Comparison of ENCODE assay signal across 22 cellular contexts in the genomic region with DNA sequence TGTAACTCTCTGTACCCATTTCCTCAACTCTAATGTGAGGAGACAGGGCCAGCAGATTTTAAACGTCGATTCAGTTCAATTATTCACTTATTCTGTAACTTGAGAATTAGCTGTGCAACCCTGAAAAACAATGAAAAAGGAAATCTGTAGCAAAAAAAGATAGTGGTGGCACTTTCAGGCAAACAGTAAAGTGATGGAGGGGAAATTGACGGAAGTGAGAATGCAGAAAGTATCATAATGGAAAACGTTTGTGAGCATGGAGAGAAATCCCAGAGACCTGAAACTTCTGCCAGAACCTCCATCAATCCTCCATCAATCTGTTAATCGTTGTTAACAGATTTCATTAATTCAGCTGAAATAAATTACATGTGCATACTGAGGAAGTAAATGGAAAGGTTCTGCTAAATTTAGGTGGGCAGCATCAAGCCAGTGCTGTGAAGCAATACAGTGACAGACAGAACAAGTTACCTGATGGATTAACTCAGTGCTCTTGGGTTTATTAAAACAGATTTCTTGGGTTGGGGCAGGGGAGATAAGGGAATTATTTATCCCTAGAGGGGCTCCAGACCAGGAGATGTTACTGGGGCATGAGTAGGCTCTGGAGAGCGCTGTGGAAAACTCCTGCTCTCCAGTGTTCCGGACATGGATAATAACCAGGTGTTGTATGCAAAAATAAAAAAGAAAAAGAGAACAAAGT. TPM values are rescaled to one million over a fixed set of nuclear protein-coding genes. Genes with fewer than 3 reads are reported as not detected.
DNase-seq lines count a peak whose midpoint lies in the region; ATAC-seq, FAIRE-seq and TF ChIP-seq lines count a peak whose summit lies in the region.
"Had no signal": no experiment of that assay in that cellular context is flagged by ENCODE, and none has a peak within 500 bp of the region (broad histone marks: within the 10 kb centered on the region; RNA-seq: fewer than 3 reads in every experiment).

No MANE protein-coding gene starts in this region.

- BruUV-seq in HepG2 (replicated peaks; lab: Mats Ljungman, UMichigan) = no TSS peak

- H3K9me3 ChIP-seq in HepG2 (ENCODE audit: low read length) (no peaks in the 10 kb centered on the region), right lobe of liver (no peaks in the 10 kb centered on the region), SK-N-SH (no peaks in the 10 kb centered on the region), gastrocnemius medialis (no peaks in the 10 kb centered on the region)
- H3K9me3 ChIP-seq: A549, BLaER1 had no signal

- POLR2A ChIA-PET in HepG2 (lab: Yijun Ruan, JAX) (no interaction called here), SK-N-SH (lab: Yijun Ruan, JAX) (no interaction called here)

- H3K9ac ChIP-seq in HepG2 (ENCODE audit: insufficient read depth, low read depth, low read length) = no peak overlapping the region
- H3K9ac ChIP-seq in SK-N-SH = no peak overlapping the region
- H3K9ac ChIP-seq in mesendoderm (ENCODE audit: low read length) = no peak overlapping the region
- H3K9ac ChIP-seq: BLaER1 had no signal

- H3K79me2 ChIP-seq in HepG2 (ENCODE audit: insufficient read depth, low read length) (peaks cover 2% of the 10 kb centered on the region), SK-N-SH (ENCODE audit: insufficient read depth) (no peaks in the 10 kb centered on the region), mesendoderm (ENCODE audit: control insufficient read depth, insufficient read depth, low read length) (no peaks in the 10 kb centered on the region)

- in situ Hi-C loops in HepG2 (cut with HindIII; ENCODE audit: extremely low pct_ligation_motif_present, low pct_unique_long_range_greater_than_20kb) (no loop called here), gastrocnemius medialis (cut with MboI; ENCODE audit: low sequenced_read_pairs in 4 of 4) (loop anchor here in 1 of 4 donors (25.0 kb wide), 1 partner anchor 431 kb away; a partner anchor contains a TSS)

- TF ChIP-seq RAD21 in HepG2 (CRISPR knock-in tag; IDR thresholded peaks at IDR 0.05) = no peak
- TF ChIP-seq RAD21 in SK-N-SH (IDR thresholded peaks at IDR 0.05; ENCODE audit: low read length) = no peak

- H3K18ac ChIP-seq in mesendoderm (ENCODE audit: low read length) = no peak overlapping the region

- intact Hi-C loops in HepG2 (cut with micrococcal nuclease; ENCODE audit: unreplicated experiment) (no loop called here), right lobe of liver (cut with DNase I) (no loop called here), gastrocnemius medialis (cut with DNase I; ENCODE audit: low total_unique reads) (no loop called here)

- no peak overlapping the region for H2BK15ac ChIP-seq in mesendoderm (replicated peaks; ENCODE audit: low read depth)

- TF ChIP-seq EP300 in HepG2 (IDR thresholded peaks at IDR 0.05; ENCODE audit: low read depth in 2 of 2, low read length in 2 of 2) = no peak
- no peak for TF ChIP-seq EP300 in HepG2 (CRISPR knock-in tag; IDR thresholded peaks at IDR 0.05; ENCODE audit: borderline replicate concordance)
- peak in 1 of 2 experiments; percentile 76; a peak in 2 of 4 replicates for TF ChIP-seq EP300 in SK-N-SH (IDR thresholded peaks at IDR 0.05; ENCODE audit: borderline replicate concordance in 1 of 2, low read depth in 1 of 2, low read length in 1 of 2)

- no peaks in the 10 kb centered on the region for H3K79me1 ChIP-seq in mesendoderm (ENCODE audit: low read length)

- H3F3A ChIP-seq in SK-N-SH (replicated peaks; ENCODE audit: insufficient read depth) = peaks cover 3% of the 10 kb centered on the region

- H3K4ac ChIP-seq in mesendoderm (ENCODE audit: low read depth, low read length) = no peak overlapping the region

- peak; percentile 15 for FAIRE-seq in HepG2 (lab: Jason Lieb, UNC)
- FAIRE-seq: A549, GM12878, GM19239, HTR-8/SVneo had no signal

- CTCF ChIA-PET in HepG2 (lab: Yijun Ruan, JAX; ENCODE audit: low intra/inter-chr PET ratio, low total read pairs) (no interaction called here), SK-N-SH (lab: Yijun Ruan, JAX) (interaction anchor here (1.5 kb wide), 1 partner anchor 92 kb away, joined by 6 read pairs; no protein-coding TSS in a partner anchor)

- peaks cover 15 to 67% of the 10 kb centered on the region in 2 experiments for H3K36me3 ChIP-seq in HepG2 (replicated peaks in 1 of 2; ENCODE audit: control insufficient read depth in 1 of 2, insufficient read depth in 2 of 2, low read length in 2 of 2)
- no peaks in the 10 kb centered on the region for H3K36me3 ChIP-seq in right lobe of liver
- no peaks in the 10 kb centered on the region for H3K36me3 ChIP-seq in SK-N-SH (replicated peaks in 1 of 2; ENCODE audit: control insufficient read depth in 1 of 2, insufficient read depth in 2 of 2, low read length in 1 of 2)
- no peaks in the 10 kb centered on the region for H3K36me3 ChIP-seq in mesendoderm (ENCODE audit: control insufficient read depth, insufficient read depth, low read length)
- peaks cover 0 to 27% of the 10 kb centered on the region in 2 donors for H3K36me3 ChIP-seq in gastrocnemius medialis

- H3K4me2 ChIP-seq in HepG2 (ENCODE audit: low read depth, low read length) (no peak overlapping the region), SK-N-SH (no peak overlapping the region), mesendoderm (ENCODE audit: low read length) (no peak overlapping the region)
- H3K4me2 ChIP-seq: A549, BLaER1 had no signal

- TF ChIP-seq CTCF in HepG2 (CRISPR knock-in tag; IDR thresholded peaks at IDR 0.05) (no peak), right lobe of liver (IDR thresholded peaks at IDR 0.05) (no peak), SK-N-SH (IDR thresholded peaks at IDR 0.05) (no peak), gastrocnemius medialis (IDR thresholded peaks at IDR 0.05 in 4 of 5, conservative IDR thresholded peaks at IDR 0.05 in 1 of 5) (no peak)

- ATAC-seq in HepG2 = no peak
- no peak for ATAC-seq in right lobe of liver
- ATAC-seq in HG02610 (IDR thresholded peaks at IDR 0.05; ENCODE audit: unreplicated experiment) = no peak
- ATAC-seq in gastrocnemius medialis = no peak
- ATAC-seq: A549, GM12878 had no signal

- peak overlapping the region; percentile 86 for H4K8ac ChIP-seq in mesendoderm (ENCODE audit: low read depth, low read length)

- H3K4me3 ChIP-seq in HepG2 (replicated peaks in 1 of 3; ENCODE audit: insufficient read depth in 1 of 3, low read depth in 2 of 3, low read length in 3 of 3) (no peak overlapping the region), right lobe of liver (no peak overlapping the region), SK-N-SH (ENCODE audit: low read depth in 2 of 2, low read length in 1 of 2) (no peak overlapping the region), mesendoderm (ENCODE audit: low read length) (no peak overlapping the region), gastrocnemius medialis (no peak overlapping the region)
- H3K4me3 ChIP-seq: A549, BLaER1, GM12878 had no signal

- H4K20me1 ChIP-seq in HepG2 (ENCODE audit: insufficient read depth, low read length) (no peaks in the 10 kb centered on the region), SK-N-SH (ENCODE audit: insufficient read depth) (no peaks in the 10 kb centered on the region)
- H4K20me1 ChIP-seq: BLaER1 had no signal

- H3K27ac ChIP-seq in HepG2 (ENCODE audit: extremely low read length, insufficient read depth, low read length) (no peak overlapping the region), right lobe of liver (no peak overlapping the region), SK-N-SH (ENCODE audit: low read depth in 2 of 2, low read length in 1 of 2) (peak overlapping the region in 1 of 2 experiments; percentile 85; a peak in 2 of 4 replicates), mesendoderm (ENCODE audit: low read depth, low read length) (no peak overlapping the region), gastrocnemius medialis (no peak overlapping the region)
- H3K27ac ChIP-seq: 22Rv1, A549, BLaER1 had no signal

- DNase-seq in HepG2 (ENCODE audit: low spot score) = no peak
- DNase-seq in right lobe of liver = no peak
- peak; percentile 32 for DNase-seq in SK-N-SH
- DNase-seq in mesendoderm = no peak
- DNase-seq in amygdala (lab: John Stamatoyannopoulos, UW) = no peak
- DNase-seq in gastrocnemius medialis = no peak
- DNase-seq: AML-193; CD4-positive, alpha-beta memory T cell; DMS153; DMS79; HCEC 1CT; HFFc6; KBM-7 had no signal

- H2BK120ac ChIP-seq in mesendoderm (ENCODE audit: low read depth, low read length) = no peak overlapping the region

- H3K27me3 ChIP-seq in HepG2 (ENCODE audit: control insufficient read depth in 1 of 2, insufficient read depth in 2 of 2, low read length in 2 of 2) (no peaks in the 10 kb centered on the region), right lobe of liver (no peaks in the 10 kb centered on the region), SK-N-SH (ENCODE audit: insufficient read depth) (no peaks in the 10 kb centered on the region), mesendoderm (ENCODE audit: insufficient read depth, low read length, poor library complexity) (no peaks in the 10 kb centered on the region), gastrocnemius medialis (no peaks in the 10 kb centered on the region)
- H3K27me3 ChIP-seq: BLaER1 had no signal

- H3K9me2 ChIP-seq in SK-N-SH = no peaks in the 10 kb centered on the region

- H4K5ac ChIP-seq in mesendoderm (ENCODE audit: low read length) = no peak overlapping the region

- H2AFZ ChIP-seq in HepG2 (ENCODE audit: low read length) (no peak overlapping the region), SK-N-SH (ENCODE audit: low read depth) (no peak overlapping the region)

- H3K23ac ChIP-seq in mesendoderm (ENCODE audit: low read length) = no peak overlapping the region

- H3K4me1 ChIP-seq in HepG2 (ENCODE audit: insufficient read depth, low read length) (peaks cover 21% of the 10 kb centered on the region), right lobe of liver (no peaks in the 10 kb centered on the region), SK-N-SH (ENCODE audit: control insufficient read depth in 1 of 2, insufficient read depth in 2 of 2, low read depth in 1 of 2, low read length in 1 of 2) (peaks cover 0 to 20% of the 10 kb centered on the region in 2 experiments; a peak in 2 of 4 replicates), mesendoderm (ENCODE audit: control insufficient read depth, low read depth, low read length) (no peaks in the 10 kb centered on the region), gastrocnemius medialis (no peaks in the 10 kb centered on the region)
- H3K4me1 ChIP-seq: A549, BLaER1 had no signal

- H2AK5ac ChIP-seq in mesendoderm (ENCODE audit: low read length) = no peak overlapping the region

- WGBS in HepG2 (ENCODE audit: low lambda C conversion rate) = 95% methylated on average over 7 of the region's 7 CpGs
- WGBS in right lobe of liver (ENCODE audit: insufficient coverage, low coverage, low lambda C conversion rate, missing lambda C conversion rate) = 83% methylated on average over 7 of the region's 7 CpGs
- 38% methylated on average over 7 of the region's 7 CpGs for WGBS in SK-N-SH (ENCODE audit: low lambda C conversion rate)
- WGBS in mesendoderm (ENCODE audit: extremely low coverage, insufficient coverage, low lambda C conversion rate) = no CpG with 5 or more reads among the region's 7 CpGs

- H3K56ac ChIP-seq in mesendoderm (ENCODE audit: low read length) = no peak overlapping the region

- no peak overlapping the region for H2BK5ac ChIP-seq in mesendoderm (ENCODE audit: low read length)

- no peak for TF ChIP-seq POLR2A in HepG2 (IDR thresholded peaks at IDR 0.05; ENCODE audit: insufficient read depth in 1 of 2, low read depth in 2 of 2, low read length in 2 of 2)
- no peak for TF ChIP-seq POLR2A in right lobe of liver (IDR thresholded peaks at IDR 0.05)
- no peak for TF ChIP-seq POLR2A in gastrocnemius medialis (IDR thresholded peaks at IDR 0.05)

RNA-seq across cellular contexts. Expression of a gene that starts 17.5 kb away (rescaled TPM):
- 46.3 and 55.6 TPM in 2 replicates for total RNA-seq in HepG2 (2016; rRNA removed; fragmentation: Illumina TruSeq; extraction: Trizol)
- total RNA-seq in HepG2 (2016; cell fraction: cytosol; rRNA removed; fragmentation: Illumina TruSeq; extraction: Trizol; ENCODE audit: low read depth) = 20.4 and 20.5 TPM in 2 replicates
- 48.0 and 57.7 TPM in 2 replicates for total RNA-seq in HepG2 (2016; cell fraction: insoluble cytoplasmic fraction; rRNA removed; fragmentation: Illumina TruSeq; extraction: Trizol)
- total RNA-seq in HepG2 (2016; cell fraction: membrane; rRNA removed; fragmentation: Illumina TruSeq; extraction: Trizol) = 22.8 and 24.5 TPM in 2 replicates
- total RNA-seq in HepG2 (2016; cell fraction: nucleus; rRNA removed; fragmentation: Illumina TruSeq; extraction: Trizol) = 64.1 and 65.7 TPM in 2 replicates
- polyA plus RNA-seq in HepG2 (2011; rRNA removed) = 77.9 and 114 TPM in 2 replicates
- polyA plus RNA-seq in HepG2 (2011; cell fraction: cytosol; rRNA removed) = 33.9 and 39.9 TPM in 2 replicates
- polyA plus RNA-seq in HepG2 (2011; cell fraction: nucleus; rRNA removed) = 223 and 433 TPM in 2 replicates
- polyA plus RNA-seq in HepG2 (2012) = 40.7 and 57.0 TPM in 2 replicates
- polyA plus RNA-seq in HepG2 (2016; cell fraction: cytosol; fragmentation: Illumina TruSeq; extraction: Trizol; ENCODE audit: low read depth) = 9.0 and 10.7 TPM in 2 replicates
- polyA plus RNA-seq in HepG2 (2016; cell fraction: insoluble cytoplasmic fraction; fragmentation: Illumina TruSeq; extraction: Trizol; ENCODE audit: low read depth) = 48.1 and 51.2 TPM in 2 replicates
- polyA plus RNA-seq in HepG2 (2016; cell fraction: membrane; fragmentation: Illumina TruSeq; extraction: Trizol; ENCODE audit: low read depth) = 13.9 and 15.1 TPM in 2 replicates
- 69.5 and 81.6 TPM in 2 replicates for polyA plus RNA-seq in HepG2 (2016; cell fraction: nucleus; fragmentation: Illumina TruSeq; extraction: Trizol; ENCODE audit: insufficient read depth, low read depth)
- polyA minus RNA-seq in HepG2 (2011; rRNA and poly(A)+ RNA removed; ENCODE audit: low replicate concordance) = 4.7 and 26.3 TPM in 2 replicates
- 28.5 and 33.0 TPM in 2 replicates for polyA minus RNA-seq in HepG2 (2011; cell fraction: cytosol; rRNA and poly(A)+ RNA removed)
- 210 and 232 TPM in 2 replicates for polyA minus RNA-seq in HepG2 (2011; cell fraction: nucleus; rRNA and poly(A)+ RNA removed)
- total RNA-seq in right lobe of liver = 10 to 100 TPM in 1 of 6 experiments, 1 to 10 TPM in 5; 5.1 to 11.5 (median 7.4) TPM
- 3.9 and 5.5 TPM in 2 replicates for polyA plus RNA-seq in SK-N-SH (2012; rRNA removed)
- 4.6 and 5.3 TPM in 2 replicates for polyA plus RNA-seq in SK-N-SH (2012; cell fraction: cytosol; rRNA removed)
- 11.3 and 13.8 TPM in 2 replicates for polyA plus RNA-seq in SK-N-SH (2012; cell fraction: nucleus; rRNA removed)
- polyA plus RNA-seq in mesendoderm (2013, experiment 1 of 2) = 20.8 TPM
- 22.3 TPM for polyA plus RNA-seq in mesendoderm (2013, experiment 2 of 2)
- total RNA-seq in gastrocnemius medialis = 10 to 100 TPM; 21.1 to 66.6 (median 34.6) TPM

RNA-seq across cellular contexts. Expression of a gene that starts 37.2 kb away (rescaled TPM):
- not detected in 2 replicates for total RNA-seq in HepG2 (2016; rRNA removed; fragmentation: Illumina TruSeq; extraction: Trizol)
- total RNA-seq in HepG2 (2016; cell fraction: cytosol; rRNA removed; fragmentation: Illumina TruSeq; extraction: Trizol; ENCODE audit: low read depth) = not detected in 2 replicates
- not detected in 2 replicates for total RNA-seq in HepG2 (2016; cell fraction: insoluble cytoplasmic fraction; rRNA removed; fragmentation: Illumina TruSeq; extraction: Trizol)
- total RNA-seq in HepG2 (2016; cell fraction: membrane; rRNA removed; fragmentation: Illumina TruSeq; extraction: Trizol) = not detected in 2 replicates
- total RNA-seq in HepG2 (2016; cell fraction: nucleus; rRNA removed; fragmentation: Illumina TruSeq; extraction: Trizol) = not detected in 2 replicates
- polyA plus RNA-seq in HepG2 (2011; rRNA removed) = not detected in 2 replicates
- polyA plus RNA-seq in HepG2 (2011; cell fraction: cytosol; rRNA removed) = not detected in 2 replicates
- not detected in 2 replicates for polyA plus RNA-seq in HepG2 (2011; cell fraction: nucleus; rRNA removed)
- not detected in 2 replicates for polyA plus RNA-seq in HepG2 (2012)
- polyA plus RNA-seq in HepG2 (2016; cell fraction: cytosol; fragmentation: Illumina TruSeq; extraction: Trizol; ENCODE audit: low read depth) = not detected in 2 replicates
- not detected in 2 replicates for polyA plus RNA-seq in HepG2 (2016; cell fraction: insoluble cytoplasmic fraction; fragmentation: Illumina TruSeq; extraction: Trizol; ENCODE audit: low read depth)
- not detected in 2 replicates for polyA plus RNA-seq in HepG2 (2016; cell fraction: membrane; fragmentation: Illumina TruSeq; extraction: Trizol; ENCODE audit: low read depth)
- polyA plus RNA-seq in HepG2 (2016; cell fraction: nucleus; fragmentation: Illumina TruSeq; extraction: Trizol; ENCODE audit: insufficient read depth, low read depth) = not detected in 2 replicates
- not detected in 2 replicates for polyA minus RNA-seq in HepG2 (2011; rRNA and poly(A)+ RNA removed; ENCODE audit: low replicate concordance)
- not detected in 2 replicates for polyA minus RNA-seq in HepG2 (2011; cell fraction: cytosol; rRNA and poly(A)+ RNA removed)
- not detected in 2 replicates for polyA minus RNA-seq in HepG2 (2011; cell fraction: nucleus; rRNA and poly(A)+ RNA removed)
- total RNA-seq in right lobe of liver = not detected
- not detected in 2 replicates for polyA plus RNA-seq in SK-N-SH (2012; rRNA removed)
- polyA plus RNA-seq in SK-N-SH (2012; cell fraction: cytosol; rRNA removed) = not detected in 2 replicates
- not detected in 2 replicates for polyA plus RNA-seq in SK-N-SH (2012; cell fraction: nucleus; rRNA removed)
- 0.22 TPM for polyA plus RNA-seq in mesendoderm (2013, experiment 1 of 2)
- polyA plus RNA-seq in mesendoderm (2013, experiment 2 of 2) = 0.03 TPM
- total RNA-seq in gastrocnemius medialis = not detected
- total RNA-seq: CD4-positive, alpha-beta memory T cell; GM12878; H4; HFFc6 had no signal
- polyA plus RNA-seq: A549; CD4-positive, alpha-beta memory T cell; GM12878; IgD-negative memory B cell had no signal
